In the genomic region with DNA sequence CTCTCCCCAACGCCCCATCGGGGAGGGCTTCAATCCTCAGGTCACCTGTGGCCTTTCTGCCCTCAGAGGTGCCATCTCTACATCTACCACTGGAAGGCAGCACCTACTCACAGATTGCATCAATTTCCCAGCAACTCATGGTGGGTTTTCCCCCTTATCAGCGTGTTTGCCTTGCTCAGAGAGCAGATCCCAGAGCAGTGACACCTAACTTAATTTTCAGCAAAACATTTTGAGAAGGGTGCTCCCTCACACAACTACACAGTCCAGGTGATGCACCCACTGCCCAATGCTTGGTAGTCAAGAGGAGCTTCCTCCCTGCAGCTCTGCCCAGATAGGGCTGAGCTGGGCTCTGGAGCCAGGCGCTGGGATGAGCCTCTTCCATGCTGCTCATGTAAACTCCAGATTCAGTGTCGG, we compare ENCODE assay signal across 9 cellular contexts. TPM values are rescaled to one million over a fixed set of nuclear protein-coding genes. Genes with fewer than 3 reads are reported as not detected.
DNase-seq lines count a peak whose midpoint lies in the region; ATAC-seq and TF ChIP-seq lines count a peak whose summit lies in the region.
"Had no signal": no experiment of that assay in that cellular context is flagged by ENCODE, and none has a peak within 500 bp of the region (broad histone marks: within the 10 kb centered on the region; RNA-seq: fewer than 3 reads in every experiment).

No MANE protein-coding gene starts in this region.

- no peaks in the 10 kb centered on the region for H3K9me3 ChIP-seq in WERI-Rb-1 (ENCODE audit: severe bottlenecking)

- H3K27ac Mint-ChIP-seq in activated CD8-positive, alpha-beta memory T cell treated with anti-CD3 and anti-CD28 coated beads, Interleukin-2, amount 10 ng/mL, durations not matched to agents 7 days and 5 days = no peak overlapping the region

- no peak overlapping the region for H3K4me3 ChIP-seq in WERI-Rb-1 (ENCODE audit: low read depth, low read length)
- H3K4me3 ChIP-seq: cardiac muscle cell had no signal

- H3K27me3 ChIP-seq in WERI-Rb-1 (ENCODE audit: insufficient read depth, low read depth, severe bottlenecking) = peaks cover 21% of the 10 kb centered on the region
- H3K27me3 ChIP-seq: cardiac muscle cell had no signal

- H3K36me3 ChIP-seq in WERI-Rb-1 = no peaks in the 10 kb centered on the region
- H3K36me3 ChIP-seq: cardiac muscle cell had no signal

- TF ChIP-seq CTCF in WERI-Rb-1 (IDR thresholded peaks at IDR 0.05; ENCODE audit: low read depth, low read length) = peak; percentile 73

- H3K27ac ChIP-seq in WERI-Rb-1 = no peak overlapping the region
- H3K27ac ChIP-seq: cardiac muscle cell had no signal

- peaks cover 7% of the 10 kb centered on the region for H3K27me3 Mint-ChIP-seq in activated CD8-positive, alpha-beta memory T cell treated with anti-CD3 and anti-CD28 coated beads, Interleukin-2, amount 10 ng/mL, durations not matched to agents 7 days and 5 days

- CTCF ChIA-PET in activated CD8-positive, alpha-beta memory T cell treated with anti-CD3 and anti-CD28 coated beads, Interleukin-2, amount 10 ng/mL, durations not matched to agents 7 days and 5 days (lab: Charles Lee) = interaction anchor here (1.7 kb wide), 1 partner anchor 623 kb away, joined by 3 read pairs; no protein-coding TSS in a partner anchor

- H3K4me1 Mint-ChIP-seq in activated CD8-positive, alpha-beta memory T cell treated with anti-CD3 and anti-CD28 coated beads, Interleukin-2, amount 10 ng/mL, durations not matched to agents 7 days and 5 days = no peaks in the 10 kb centered on the region

- H3K9me3 Mint-ChIP-seq in activated CD8-positive, alpha-beta memory T cell treated with anti-CD3 and anti-CD28 coated beads, Interleukin-2, amount 10 ng/mL, durations not matched to agents 7 days and 5 days (ENCODE audit: low read depth) = no peaks in the 10 kb centered on the region

- no peak overlapping the region for H3K4me3 Mint-ChIP-seq in activated CD8-positive, alpha-beta memory T cell treated with anti-CD3 and anti-CD28 coated beads, Interleukin-2, amount 10 ng/mL, durations not matched to agents 7 days and 5 days

- ATAC-seq in GM18873 (IDR thresholded peaks at IDR 0.05; ENCODE audit: low FRiP score, unreplicated experiment) (peak; percentile 87), HG03103 (IDR thresholded peaks at IDR 0.05; ENCODE audit: low read depth, unreplicated experiment) (peak; percentile 81)
- ATAC-seq in stimulated activated naive CD8-positive, alpha-beta T cell treated with anti-CD3 and anti-CD28 coated beads, Interleukin-15, Interleukin-2, amounts not matched to agents 100 U/mL and 50 U/mL, for 24 hours = peak; percentile 49
- ATAC-seq in activated CD8-positive, alpha-beta memory T cell treated with anti-CD3 and anti-CD28 coated beads, Interleukin-2, amount 10 ng/mL, durations not matched to agents 7 days and 5 days = no peak

- H3K36me3 Mint-ChIP-seq in activated CD8-positive, alpha-beta memory T cell treated with anti-CD3 and anti-CD28 coated beads, Interleukin-2, amount 10 ng/mL, durations not matched to agents 7 days and 5 days = no peaks in the 10 kb centered on the region

- DNase-seq in AG20443 (ENCODE audit: low spot score) (peak; percentile 25), WERI-Rb-1 (peak; percentile 33), NOMO-1 treated with DMSO at 0.1 percent for 48 hours (lab: John Stamatoyannopoulos, UW; ENCODE audit: unreplicated experiment) (no peak)
- peak; percentile 13 for DNase-seq in stimulated activated naive CD8-positive, alpha-beta T cell treated with anti-CD3 and anti-CD28 coated beads, Interleukin-15, Interleukin-2, amounts not matched to agents 100 U/mL and 50 U/mL, for 24 hours
- DNase-seq in activated CD8-positive, alpha-beta memory T cell treated with anti-CD3 and anti-CD28 coated beads, Interleukin-2, amount 10 ng/mL, durations not matched to agents 7 days and 5 days = no peak
- no peak for DNase-seq in effector CD8-positive, alpha-beta T cell (lab: John Stamatoyannopoulos, UW)

RNA-seq across cellular contexts. Expression of a gene that starts 48.2 kb away (rescaled TPM):
- total RNA-seq in activated CD8-positive, alpha-beta memory T cell treated with anti-CD3 and anti-CD28 coated beads, Interleukin-2, amount 10 ng/mL, durations not matched to agents 7 days and 5 days = under 1 TPM in 1 of 2 experiments, not detected in 1; 0.80 TPM
- total RNA-seq: cardiac muscle cell had no signal

Comparison
In these comparisons a context has a peak if more than half of its experiments do, and no peak if none do; other contexts are left out.
1. DNase-seq: peak in AG20443 (single experiment), WERI-Rb-1 (single experiment) and stimulated activated naive CD8-positive, alpha-beta T cell treated with anti-CD3 and anti-CD28 coated beads, Interleukin-15, Interleukin-2, amounts not matched to agents 100 U/mL and 50 U/mL, for 24 hours (single experiment); none in activated CD8-positive, alpha-beta memory T cell treated with anti-CD3 and anti-CD28 coated beads, Interleukin-2, amount 10 ng/mL, durations not matched to agents 7 days and 5 days (single experiment), effector CD8-positive, alpha-beta T cell (single experiment) and NOMO-1 treated with DMSO at 0.1 percent for 48 hours (single experiment).